In the genomic region with DNA sequence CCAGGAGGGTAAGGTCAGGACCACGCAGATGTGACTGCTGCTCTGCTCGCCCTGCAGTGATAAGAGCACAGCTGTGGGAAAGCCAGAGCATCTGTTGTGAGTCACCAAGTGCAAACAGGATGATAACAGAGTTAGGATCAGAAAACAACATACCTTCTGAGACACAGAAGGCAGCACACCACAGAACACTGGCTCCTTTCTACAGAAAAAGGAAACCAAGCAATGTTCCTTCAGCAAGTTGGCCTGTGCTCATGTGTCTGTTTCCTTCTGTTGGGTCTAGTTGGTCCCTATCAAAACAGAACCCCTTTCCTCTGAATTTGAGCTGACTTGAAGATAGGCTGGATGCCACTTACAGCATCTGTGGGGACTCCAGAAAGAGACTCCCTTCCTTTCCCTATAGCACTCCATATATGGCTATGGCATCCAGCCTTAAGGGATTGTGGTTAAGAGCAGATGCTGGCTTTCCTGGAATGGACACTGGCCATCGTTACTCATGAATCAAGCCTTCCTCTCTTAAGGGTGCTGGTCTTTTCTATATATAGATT, we compare ENCODE assay signal across 1 cellular context.
TF ChIP-seq lines count a peak whose summit lies in the region.

No MANE protein-coding gene starts in this region.

TF ChIP-seq in K562, 482 proteins besides CTCF, POLR2A, EP300 and RAD21 (continued from another document and continues in another):
- TF ChIP-seq, protein P1, sequence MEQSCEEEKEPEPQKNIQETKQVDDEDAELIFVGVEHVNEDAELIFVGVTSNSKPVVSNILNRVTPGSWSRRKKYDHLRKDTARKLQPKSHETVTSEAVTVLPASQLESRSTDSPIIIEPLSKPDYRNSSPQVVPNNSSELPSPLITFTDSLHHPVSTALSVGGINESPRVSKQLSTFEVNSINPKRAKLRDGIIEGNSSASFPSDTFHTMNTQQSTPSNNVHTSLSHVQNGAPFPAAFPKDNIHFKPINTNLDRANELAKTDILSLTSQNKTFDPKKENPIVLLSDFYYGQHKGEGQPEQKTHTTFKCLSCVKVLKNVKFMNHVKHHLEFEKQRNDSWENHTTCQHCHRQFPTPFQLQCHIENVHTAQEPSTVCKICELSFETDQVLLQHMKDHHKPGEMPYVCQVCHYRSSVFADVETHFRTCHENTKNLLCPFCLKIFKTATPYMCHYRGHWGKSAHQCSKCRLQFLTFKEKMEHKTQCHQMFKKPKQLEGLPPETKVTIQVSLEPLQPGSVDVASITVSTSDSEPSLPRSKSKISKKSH (CRISPR knock-in tag; IDR thresholded peaks at IDR 0.05), result no peak
- TF ChIP-seq TOE1 (IDR thresholded peaks at IDR 0.05; ENCODE audit: borderline replicate concordance) (no peak), TOE1 (CRISPR knock-in tag; IDR thresholded peaks at IDR 0.05; ENCODE audit: borderline replicate concordance, low read depth) (no peak), RFX1 (IDR thresholded peaks at IDR 0.05) (no peak), ESRRB (CRISPR knock-in tag; IDR thresholded peaks at IDR 0.05; ENCODE audit: borderline replicate concordance) (no peak), CHD1 (IDR thresholded peaks at IDR 0.05; ENCODE audit: low read length) (no peak), BHLHE40 (IDR thresholded peaks at IDR 0.05; ENCODE audit: low read length) (peak; percentile 51; the same call in 1 of the 2 replicates), FOXA3 (CRISPR knock-in tag; conservative IDR thresholded peaks at IDR 0.05 in 1 of 2, IDR thresholded peaks at IDR 0.05 in 1 of 2) (peak in 1 of 2 experiments; percentile 51; a peak in 1 of 4 replicates), ZNF197 (CRISPR knock-in tag; IDR thresholded peaks at IDR 0.05; ENCODE audit: low read depth) (peak; percentile 74), SP1 (CRISPR knock-in tag; IDR thresholded peaks at IDR 0.05) (no peak), MEF2A (IDR thresholded peaks at IDR 0.05; ENCODE audit: control insufficient read depth, low read depth, low read length) (peak; percentile 27; the same call in 1 of the 2 replicates), CHCHD3 (CRISPR knock-in tag; IDR thresholded peaks at IDR 0.05) (no peak), HNRNPL (IDR thresholded peaks at IDR 0.05; ENCODE audit: low read depth, low read length) (no peak), POLR2H (tag; IDR thresholded peaks at IDR 0.05; ENCODE audit: low read depth) (no peak), KLF16 (IDR thresholded peaks at IDR 0.05) (peak; percentile 95), ZNF175 (CRISPR knock-in tag; IDR thresholded peaks at IDR 0.05; ENCODE audit: low read depth) (peak; percentile 96), CCNT2 (IDR thresholded peaks at IDR 0.05; ENCODE audit: borderline replicate concordance, extremely low read depth, insufficient read length, low read depth, low read length) (peak; percentile 37), ELF4 (CRISPR knock-in tag; IDR thresholded peaks at IDR 0.05) (0 out of 2 replicates have a peak, but pooled peaks have one; percentile 45), TCF7L2 (IDR thresholded peaks at IDR 0.05; ENCODE audit: low read depth, low read length) (no peak), RBFOX2 (IDR thresholded peaks at IDR 0.05; ENCODE audit: low read depth, low read length) (no peak), SMARCE1 (IDR thresholded peaks at IDR 0.05) (peak; percentile 90)
- TF ChIP-seq, protein P2, sequence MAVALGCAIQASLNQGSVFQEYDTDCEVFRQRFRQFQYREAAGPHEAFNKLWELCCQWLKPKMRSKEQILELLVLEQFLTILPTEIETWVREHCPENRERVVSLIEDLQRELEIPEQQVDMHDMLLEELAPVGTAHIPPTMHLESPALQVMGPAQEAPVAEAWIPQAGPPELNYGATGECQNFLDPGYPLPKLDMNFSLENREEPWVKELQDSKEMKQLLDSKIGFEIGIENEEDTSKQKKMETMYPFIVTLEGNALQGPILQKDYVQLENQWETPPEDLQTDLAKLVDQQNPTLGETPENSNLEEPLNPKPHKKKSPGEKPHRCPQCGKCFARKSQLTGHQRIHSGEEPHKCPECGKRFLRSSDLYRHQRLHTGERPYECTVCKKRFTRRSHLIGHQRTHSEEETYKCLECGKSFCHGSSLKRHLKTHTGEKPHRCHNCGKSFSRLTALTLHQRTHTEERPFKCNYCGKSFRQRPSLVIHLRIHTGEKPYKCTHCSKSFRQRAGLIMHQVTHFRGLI (CRISPR knock-in tag; IDR thresholded peaks at IDR 0.05), result no peak
- TF ChIP-seq, protein P3, sequence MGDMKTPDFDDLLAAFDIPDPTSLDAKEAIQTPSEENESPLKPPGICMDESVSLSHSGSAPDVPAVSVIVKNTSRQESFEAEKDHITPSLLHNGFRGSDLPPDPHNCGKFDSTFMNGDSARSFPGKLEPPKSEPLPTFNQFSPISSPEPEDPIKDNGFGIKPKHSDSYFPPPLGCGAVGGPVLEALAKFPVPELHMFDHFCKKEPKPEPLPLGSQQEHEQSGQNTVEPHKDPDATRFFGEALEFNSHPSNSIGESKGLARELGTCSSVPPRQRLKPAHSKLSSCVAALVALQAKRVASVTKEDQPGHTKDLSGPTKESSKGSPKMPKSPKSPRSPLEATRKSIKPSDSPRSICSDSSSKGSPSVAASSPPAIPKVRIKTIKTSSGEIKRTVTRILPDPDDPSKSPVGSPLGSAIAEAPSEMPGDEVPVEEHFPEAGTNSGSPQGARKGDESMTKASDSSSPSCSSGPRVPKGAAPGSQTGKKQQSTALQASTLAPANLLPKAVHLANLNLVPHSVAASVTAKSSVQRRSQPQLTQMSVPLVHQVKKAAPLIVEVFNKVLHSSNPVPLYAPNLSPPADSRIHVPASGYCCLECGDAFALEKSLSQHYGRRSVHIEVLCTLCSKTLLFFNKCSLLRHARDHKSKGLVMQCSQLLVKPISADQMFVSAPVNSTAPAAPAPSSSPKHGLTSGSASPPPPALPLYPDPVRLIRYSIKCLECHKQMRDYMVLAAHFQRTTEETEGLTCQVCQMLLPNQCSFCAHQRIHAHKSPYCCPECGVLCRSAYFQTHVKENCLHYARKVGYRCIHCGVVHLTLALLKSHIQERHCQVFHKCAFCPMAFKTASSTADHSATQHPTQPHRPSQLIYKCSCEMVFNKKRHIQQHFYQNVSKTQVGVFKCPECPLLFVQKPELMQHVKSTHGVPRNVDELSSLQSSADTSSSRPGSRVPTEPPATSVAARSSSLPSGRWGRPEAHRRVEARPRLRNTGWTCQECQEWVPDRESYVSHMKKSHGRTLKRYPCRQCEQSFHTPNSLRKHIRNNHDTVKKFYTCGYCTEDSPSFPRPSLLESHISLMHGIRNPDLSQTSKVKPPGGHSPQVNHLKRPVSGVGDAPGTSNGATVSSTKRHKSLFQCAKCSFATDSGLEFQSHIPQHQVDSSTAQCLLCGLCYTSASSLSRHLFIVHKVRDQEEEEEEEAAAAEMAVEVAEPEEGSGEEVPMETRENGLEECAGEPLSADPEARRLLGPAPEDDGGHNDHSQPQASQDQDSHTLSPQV (IDR thresholded peaks at IDR 0.05), result no peak
- TF ChIP-seq, protein P4, sequence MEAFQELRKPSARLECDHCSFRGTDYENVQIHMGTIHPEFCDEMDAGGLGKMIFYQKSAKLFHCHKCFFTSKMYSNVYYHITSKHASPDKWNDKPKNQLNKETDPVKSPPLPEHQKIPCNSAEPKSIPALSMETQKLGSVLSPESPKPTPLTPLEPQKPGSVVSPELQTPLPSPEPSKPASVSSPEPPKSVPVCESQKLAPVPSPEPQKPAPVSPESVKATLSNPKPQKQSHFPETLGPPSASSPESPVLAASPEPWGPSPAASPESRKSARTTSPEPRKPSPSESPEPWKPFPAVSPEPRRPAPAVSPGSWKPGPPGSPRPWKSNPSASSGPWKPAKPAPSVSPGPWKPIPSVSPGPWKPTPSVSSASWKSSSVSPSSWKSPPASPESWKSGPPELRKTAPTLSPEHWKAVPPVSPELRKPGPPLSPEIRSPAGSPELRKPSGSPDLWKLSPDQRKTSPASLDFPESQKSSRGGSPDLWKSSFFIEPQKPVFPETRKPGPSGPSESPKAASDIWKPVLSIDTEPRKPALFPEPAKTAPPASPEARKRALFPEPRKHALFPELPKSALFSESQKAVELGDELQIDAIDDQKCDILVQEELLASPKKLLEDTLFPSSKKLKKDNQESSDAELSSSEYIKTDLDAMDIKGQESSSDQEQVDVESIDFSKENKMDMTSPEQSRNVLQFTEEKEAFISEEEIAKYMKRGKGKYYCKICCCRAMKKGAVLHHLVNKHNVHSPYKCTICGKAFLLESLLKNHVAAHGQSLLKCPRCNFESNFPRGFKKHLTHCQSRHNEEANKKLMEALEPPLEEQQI (IDR thresholded peaks at IDR 0.05), result peak; percentile 83
- TF ChIP-seq, protein P5, sequence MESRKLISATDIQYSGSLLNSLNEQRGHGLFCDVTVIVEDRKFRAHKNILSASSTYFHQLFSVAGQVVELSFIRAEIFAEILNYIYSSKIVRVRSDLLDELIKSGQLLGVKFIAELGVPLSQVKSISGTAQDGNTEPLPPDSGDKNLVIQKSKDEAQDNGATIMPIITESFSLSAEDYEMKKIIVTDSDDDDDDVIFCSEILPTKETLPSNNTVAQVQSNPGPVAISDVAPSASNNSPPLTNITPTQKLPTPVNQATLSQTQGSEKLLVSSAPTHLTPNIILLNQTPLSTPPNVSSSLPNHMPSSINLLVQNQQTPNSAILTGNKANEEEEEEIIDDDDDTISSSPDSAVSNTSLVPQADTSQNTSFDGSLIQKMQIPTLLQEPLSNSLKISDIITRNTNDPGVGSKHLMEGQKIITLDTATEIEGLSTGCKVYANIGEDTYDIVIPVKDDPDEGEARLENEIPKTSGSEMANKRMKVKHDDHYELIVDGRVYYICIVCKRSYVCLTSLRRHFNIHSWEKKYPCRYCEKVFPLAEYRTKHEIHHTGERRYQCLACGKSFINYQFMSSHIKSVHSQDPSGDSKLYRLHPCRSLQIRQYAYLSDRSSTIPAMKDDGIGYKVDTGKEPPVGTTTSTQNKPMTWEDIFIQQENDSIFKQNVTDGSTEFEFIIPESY (CRISPR knock-in tag; IDR thresholded peaks at IDR 0.05), result no peak
- TF ChIP-seq, protein P6, sequence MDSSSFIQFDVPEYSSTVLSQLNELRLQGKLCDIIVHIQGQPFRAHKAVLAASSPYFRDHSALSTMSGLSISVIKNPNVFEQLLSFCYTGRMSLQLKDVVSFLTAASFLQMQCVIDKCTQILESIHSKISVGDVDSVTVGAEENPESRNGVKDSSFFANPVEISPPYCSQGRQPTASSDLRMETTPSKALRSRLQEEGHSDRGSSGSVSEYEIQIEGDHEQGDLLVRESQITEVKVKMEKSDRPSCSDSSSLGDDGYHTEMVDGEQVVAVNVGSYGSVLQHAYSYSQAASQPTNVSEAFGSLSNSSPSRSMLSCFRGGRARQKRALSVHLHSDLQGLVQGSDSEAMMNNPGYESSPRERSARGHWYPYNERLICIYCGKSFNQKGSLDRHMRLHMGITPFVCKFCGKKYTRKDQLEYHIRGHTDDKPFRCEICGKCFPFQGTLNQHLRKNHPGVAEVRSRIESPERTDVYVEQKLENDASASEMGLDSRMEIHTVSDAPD (CRISPR knock-in tag; IDR thresholded peaks at IDR 0.05), result no peak
- TF ChIP-seq, protein P7, sequence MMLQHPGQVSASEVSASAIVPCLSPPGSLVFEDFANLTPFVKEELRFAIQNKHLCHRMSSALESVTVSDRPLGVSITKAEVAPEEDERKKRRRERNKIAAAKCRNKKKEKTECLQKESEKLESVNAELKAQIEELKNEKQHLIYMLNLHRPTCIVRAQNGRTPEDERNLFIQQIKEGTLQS (IDR thresholded peaks at IDR 0.05), result peak; percentile 80
- TF ChIP-seq, protein P7 (CRISPR knock-in tag; conservative IDR thresholded peaks at IDR 0.05), result peak; percentile 88
- TF ChIP-seq, protein P8, sequence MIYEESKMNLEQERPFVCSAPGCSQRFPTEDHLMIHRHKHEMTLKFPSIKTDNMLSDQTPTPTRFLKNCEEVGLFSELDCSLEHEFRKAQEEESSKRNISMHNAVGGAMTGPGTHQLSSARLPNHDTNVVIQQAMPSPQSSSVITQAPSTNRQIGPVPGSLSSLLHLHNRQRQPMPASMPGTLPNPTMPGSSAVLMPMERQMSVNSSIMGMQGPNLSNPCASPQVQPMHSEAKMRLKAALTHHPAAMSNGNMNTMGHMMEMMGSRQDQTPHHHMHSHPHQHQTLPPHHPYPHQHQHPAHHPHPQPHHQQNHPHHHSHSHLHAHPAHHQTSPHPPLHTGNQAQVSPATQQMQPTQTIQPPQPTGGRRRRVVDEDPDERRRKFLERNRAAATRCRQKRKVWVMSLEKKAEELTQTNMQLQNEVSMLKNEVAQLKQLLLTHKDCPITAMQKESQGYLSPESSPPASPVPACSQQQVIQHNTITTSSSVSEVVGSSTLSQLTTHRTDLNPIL (CRISPR knock-in tag; IDR thresholded peaks at IDR 0.05), result no peak
- TF ChIP-seq, protein P9, sequence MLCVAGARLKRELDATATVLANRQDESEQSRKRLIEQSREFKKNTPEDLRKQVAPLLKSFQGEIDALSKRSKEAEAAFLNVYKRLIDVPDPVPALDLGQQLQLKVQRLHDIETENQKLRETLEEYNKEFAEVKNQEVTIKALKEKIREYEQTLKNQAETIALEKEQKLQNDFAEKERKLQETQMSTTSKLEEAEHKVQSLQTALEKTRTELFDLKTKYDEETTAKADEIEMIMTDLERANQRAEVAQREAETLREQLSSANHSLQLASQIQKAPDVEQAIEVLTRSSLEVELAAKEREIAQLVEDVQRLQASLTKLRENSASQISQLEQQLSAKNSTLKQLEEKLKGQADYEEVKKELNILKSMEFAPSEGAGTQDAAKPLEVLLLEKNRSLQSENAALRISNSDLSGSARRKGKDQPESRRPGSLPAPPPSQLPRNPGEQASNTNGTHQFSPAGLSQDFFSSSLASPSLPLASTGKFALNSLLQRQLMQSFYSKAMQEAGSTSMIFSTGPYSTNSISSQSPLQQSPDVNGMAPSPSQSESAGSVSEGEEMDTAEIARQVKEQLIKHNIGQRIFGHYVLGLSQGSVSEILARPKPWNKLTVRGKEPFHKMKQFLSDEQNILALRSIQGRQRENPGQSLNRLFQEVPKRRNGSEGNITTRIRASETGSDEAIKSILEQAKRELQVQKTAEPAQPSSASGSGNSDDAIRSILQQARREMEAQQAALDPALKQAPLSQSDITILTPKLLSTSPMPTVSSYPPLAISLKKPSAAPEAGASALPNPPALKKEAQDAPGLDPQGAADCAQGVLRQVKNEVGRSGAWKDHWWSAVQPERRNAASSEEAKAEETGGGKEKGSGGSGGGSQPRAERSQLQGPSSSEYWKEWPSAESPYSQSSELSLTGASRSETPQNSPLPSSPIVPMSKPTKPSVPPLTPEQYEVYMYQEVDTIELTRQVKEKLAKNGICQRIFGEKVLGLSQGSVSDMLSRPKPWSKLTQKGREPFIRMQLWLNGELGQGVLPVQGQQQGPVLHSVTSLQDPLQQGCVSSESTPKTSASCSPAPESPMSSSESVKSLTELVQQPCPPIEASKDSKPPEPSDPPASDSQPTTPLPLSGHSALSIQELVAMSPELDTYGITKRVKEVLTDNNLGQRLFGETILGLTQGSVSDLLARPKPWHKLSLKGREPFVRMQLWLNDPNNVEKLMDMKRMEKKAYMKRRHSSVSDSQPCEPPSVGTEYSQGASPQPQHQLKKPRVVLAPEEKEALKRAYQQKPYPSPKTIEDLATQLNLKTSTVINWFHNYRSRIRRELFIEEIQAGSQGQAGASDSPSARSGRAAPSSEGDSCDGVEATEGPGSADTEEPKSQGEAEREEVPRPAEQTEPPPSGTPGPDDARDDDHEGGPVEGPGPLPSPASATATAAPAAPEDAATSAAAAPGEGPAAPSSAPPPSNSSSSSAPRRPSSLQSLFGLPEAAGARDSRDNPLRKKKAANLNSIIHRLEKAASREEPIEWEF (CRISPR knock-in tag; IDR thresholded peaks at IDR 0.05), result no peak
- TF ChIP-seq, protein P10, sequence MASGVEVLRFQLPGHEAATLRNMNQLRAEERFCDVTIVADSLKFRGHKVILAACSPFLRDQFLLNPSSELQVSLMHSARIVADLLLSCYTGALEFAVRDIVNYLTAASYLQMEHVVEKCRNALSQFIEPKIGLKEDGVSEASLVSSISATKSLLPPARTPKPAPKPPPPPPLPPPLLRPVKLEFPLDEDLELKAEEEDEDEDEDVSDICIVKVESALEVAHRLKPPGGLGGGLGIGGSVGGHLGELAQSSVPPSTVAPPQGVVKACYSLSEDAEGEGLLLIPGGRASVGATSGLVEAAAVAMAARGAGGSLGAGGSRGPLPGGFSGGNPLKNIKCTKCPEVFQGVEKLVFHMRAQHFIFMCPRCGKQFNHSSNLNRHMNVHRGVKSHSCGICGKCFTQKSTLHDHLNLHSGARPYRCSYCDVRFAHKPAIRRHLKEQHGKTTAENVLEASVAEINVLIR (CRISPR knock-in tag; IDR thresholded peaks at IDR 0.05), result 0 out of 2 replicates have a peak, but pooled peaks have one; percentile 6
